In genomic region chr16:50745940-50746339, GRCh38 we compare ENCODE assay signal across 2 cellular contexts.
TF ChIP-seq lines count a peak whose summit lies in the region.

No MANE protein-coding gene starts in this region.

TF ChIP-seq in GM12878, 131 proteins besides CTCF, POLR2A, EP300 and RAD21:
- TF ChIP-seq STAT1 (conservative IDR thresholded peaks at IDR 0.05) (no peak), HDAC6 (IDR thresholded peaks at IDR 0.05; ENCODE audit: unreplicated experiment) (no peak), IRF4 (IDR thresholded peaks at IDR 0.05; ENCODE audit: low read depth, low read length) (no peak), TAF1 (IDR thresholded peaks at IDR 0.05; ENCODE audit: borderline replicate concordance, low read depth, low read length) (no peak), YY1 (IDR thresholded peaks at IDR 0.05; ENCODE audit: low read depth, low read length) (no peak), CBX5 (IDR thresholded peaks at IDR 0.05; ENCODE audit: low read depth) (no peak), ZBTB11 (CRISPR knock-in tag; IDR thresholded peaks at IDR 0.05) (no peak), EED (IDR thresholded peaks at IDR 0.05; ENCODE audit: low read depth) (no peak), NFXL1 (IDR thresholded peaks at IDR 0.05; ENCODE audit: borderline replicate concordance) (no peak), BHLHE40 (IDR thresholded peaks at IDR 0.05; ENCODE audit: borderline replicate concordance in 1 of 2, low read depth in 2 of 2, low read length in 1 of 2) (no peak), SREBF1 (IDR thresholded peaks at IDR 0.05; ENCODE audit: low read length) (no peak), NR2F1 (conservative IDR thresholded peaks at IDR 0.05) (no peak), CREB1 (IDR thresholded peaks at IDR 0.05; ENCODE audit: low read depth) (no peak), SRF (IDR thresholded peaks at IDR 0.05; ENCODE audit: low read depth in 2 of 2, low read length in 2 of 2) (no peak), ETV6 (conservative IDR thresholded peaks at IDR 0.05 in 1 of 2, IDR thresholded peaks at IDR 0.05 in 1 of 2; ENCODE audit: borderline replicate concordance in 1 of 2, low read depth in 1 of 2) (no peak)
- TF ChIP-seq, protein P1, sequence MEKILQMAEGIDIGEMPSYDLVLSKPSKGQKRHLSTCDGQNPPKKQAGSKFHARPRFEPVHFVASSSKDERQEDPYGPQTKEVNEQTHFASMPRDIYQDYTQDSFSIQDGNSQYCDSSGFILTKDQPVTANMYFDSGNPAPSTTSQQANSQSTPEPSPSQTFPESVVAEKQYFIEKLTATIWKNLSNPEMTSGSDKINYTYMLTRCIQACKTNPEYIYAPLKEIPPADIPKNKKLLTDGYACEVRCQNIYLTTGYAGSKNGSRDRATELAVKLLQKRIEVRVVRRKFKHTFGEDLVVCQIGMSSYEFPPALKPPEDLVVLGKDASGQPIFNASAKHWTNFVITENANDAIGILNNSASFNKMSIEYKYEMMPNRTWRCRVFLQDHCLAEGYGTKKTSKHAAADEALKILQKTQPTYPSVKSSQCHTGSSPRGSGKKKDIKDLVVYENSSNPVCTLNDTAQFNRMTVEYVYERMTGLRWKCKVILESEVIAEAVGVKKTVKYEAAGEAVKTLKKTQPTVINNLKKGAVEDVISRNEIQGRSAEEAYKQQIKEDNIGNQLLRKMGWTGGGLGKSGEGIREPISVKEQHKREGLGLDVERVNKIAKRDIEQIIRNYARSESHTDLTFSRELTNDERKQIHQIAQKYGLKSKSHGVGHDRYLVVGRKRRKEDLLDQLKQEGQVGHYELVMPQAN (conservative IDR thresholded peaks at IDR 0.05) = no peak
- TF ChIP-seq, protein P2, sequence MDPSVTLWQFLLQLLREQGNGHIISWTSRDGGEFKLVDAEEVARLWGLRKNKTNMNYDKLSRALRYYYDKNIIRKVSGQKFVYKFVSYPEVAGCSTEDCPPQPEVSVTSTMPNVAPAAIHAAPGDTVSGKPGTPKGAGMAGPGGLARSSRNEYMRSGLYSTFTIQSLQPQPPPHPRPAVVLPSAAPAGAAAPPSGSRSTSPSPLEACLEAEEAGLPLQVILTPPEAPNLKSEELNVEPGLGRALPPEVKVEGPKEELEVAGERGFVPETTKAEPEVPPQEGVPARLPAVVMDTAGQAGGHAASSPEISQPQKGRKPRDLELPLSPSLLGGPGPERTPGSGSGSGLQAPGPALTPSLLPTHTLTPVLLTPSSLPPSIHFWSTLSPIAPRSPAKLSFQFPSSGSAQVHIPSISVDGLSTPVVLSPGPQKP (IDR thresholded peaks at IDR 0.05; ENCODE audit: low read depth, low read length) = no peak
TF ChIP-seq in GM12878: peak in this region for 0.

TF ChIP-seq in SK-N-SH, 30 proteins besides CTCF, POLR2A, EP300 and RAD21:
- TF ChIP-seq IRF3 (IDR thresholded peaks at IDR 0.05; ENCODE audit: low read depth, low read length) = no peak
- TF ChIP-seq GABPA (IDR thresholded peaks at IDR 0.05; ENCODE audit: low read depth) = no peak
- no peak for TF ChIP-seq FOSL2 (IDR thresholded peaks at IDR 0.05; ENCODE audit: borderline replicate concordance, low read depth)
- TF ChIP-seq TAF1 (IDR thresholded peaks at IDR 0.05; ENCODE audit: borderline replicate concordance, low read depth, low read length) = no peak
- no peak for TF ChIP-seq FOXM1 (IDR thresholded peaks at IDR 0.05; ENCODE audit: low read depth)
- no peak for TF ChIP-seq USF1 (IDR thresholded peaks at IDR 0.05; ENCODE audit: borderline replicate concordance, low read depth)
- TF ChIP-seq, protein P3, sequence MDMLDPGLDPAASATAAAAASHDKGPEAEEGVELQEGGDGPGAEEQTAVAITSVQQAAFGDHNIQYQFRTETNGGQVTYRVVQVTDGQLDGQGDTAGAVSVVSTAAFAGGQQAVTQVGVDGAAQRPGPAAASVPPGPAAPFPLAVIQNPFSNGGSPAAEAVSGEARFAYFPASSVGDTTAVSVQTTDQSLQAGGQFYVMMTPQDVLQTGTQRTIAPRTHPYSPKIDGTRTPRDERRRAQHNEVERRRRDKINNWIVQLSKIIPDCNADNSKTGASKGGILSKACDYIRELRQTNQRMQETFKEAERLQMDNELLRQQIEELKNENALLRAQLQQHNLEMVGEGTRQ (IDR thresholded peaks at IDR 0.05; ENCODE audit: borderline replicate concordance, low read depth, low read length) = no peak
- TF ChIP-seq GATA2 (CRISPR knock-in tag; IDR thresholded peaks at IDR 0.05) = no peak
- TF ChIP-seq ZBTB33 (IDR thresholded peaks at IDR 0.05; ENCODE audit: borderline replicate concordance, low read depth) = no peak
- TF ChIP-seq FOXJ3 (CRISPR knock-in tag; IDR thresholded peaks at IDR 0.05) = no peak
- TF ChIP-seq MEF2A (IDR thresholded peaks at IDR 0.05; ENCODE audit: borderline replicate concordance, low read depth) = no peak
- TF ChIP-seq TCF12 (IDR thresholded peaks at IDR 0.05) = no peak
- no peak for TF ChIP-seq NFIC (IDR thresholded peaks at IDR 0.05; ENCODE audit: borderline replicate concordance)
- TF ChIP-seq RFX5 (IDR thresholded peaks at IDR 0.05; ENCODE audit: low read length) = no peak
